In the genomic region with DNA sequence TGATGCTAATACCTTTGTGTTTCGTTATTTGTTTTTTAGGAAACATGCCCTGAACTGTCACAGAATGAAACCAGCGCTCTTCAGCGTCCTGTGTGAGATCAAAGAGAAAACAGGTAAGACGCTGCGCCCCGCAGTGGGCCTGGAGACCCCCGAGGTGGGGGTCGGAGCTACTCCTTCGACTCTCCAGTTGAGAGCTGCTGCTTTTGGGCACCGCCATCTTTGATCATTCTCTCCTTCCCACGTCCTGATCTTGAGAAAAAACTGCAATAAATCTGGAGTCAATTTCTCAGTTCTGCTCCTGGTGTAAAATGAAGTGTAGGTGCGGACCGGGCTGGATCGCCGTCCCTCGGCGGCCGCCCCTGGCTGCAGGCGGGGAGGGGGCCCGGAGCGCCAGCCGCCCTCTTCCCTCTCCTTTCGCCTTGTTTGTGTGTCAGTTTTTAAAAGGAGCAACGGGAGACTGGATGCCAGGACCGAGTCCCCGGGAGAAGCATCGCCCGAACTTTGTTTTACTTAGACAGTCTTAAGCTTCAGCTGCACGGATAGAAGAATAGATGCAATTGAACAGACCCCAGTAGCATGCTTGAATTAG, we compare ENCODE assay signal across 8 cellular contexts. TPM values are rescaled to one million over a fixed set of nuclear protein-coding genes. Genes with fewer than 3 reads are reported as not detected.
DNase-seq lines count a peak whose midpoint lies in the region; ATAC-seq, FAIRE-seq and TF ChIP-seq lines count a peak whose summit lies in the region.

No MANE protein-coding gene starts in this region.

- ATAC-seq in HepG2 (no peak), HG03039 (IDR thresholded peaks at IDR 0.05; ENCODE audit: unreplicated experiment) (no peak), HG03520 (IDR thresholded peaks at IDR 0.05; ENCODE audit: unreplicated experiment) (no peak)

- H3K27me3 Mint-ChIP-seq in CD14-positive monocyte (ENCODE audit: low read depth in 3 of 3) (peaks cover 0 to 1% (median 0%) of the 10 kb centered on the region in 3 donors), MCF 10A (ENCODE audit: insufficient read depth, unreplicated experiment) (no peaks in the 10 kb centered on the region)

- CTCF ChIA-PET in MCF 10A (lab: Yijun Ruan, JAX) (interaction anchor here (0.6 to 1.1 kb wide), 4 partner anchors 17 to 650 kb away, joined by 3 to 5 read pairs (median 4); no protein-coding TSS in a partner anchor), HepG2 (lab: Yijun Ruan, JAX; ENCODE audit: low intra/inter-chr PET ratio, low total read pairs) (no interaction called here)

- H3K36me3 ChIP-seq in HUES64 (ENCODE audit: insufficient read depth, low read length) (peaks cover 17% of the 10 kb centered on the region), HepG2 (replicated peaks in 1 of 2; ENCODE audit: control insufficient read depth in 1 of 2, insufficient read depth in 2 of 2, low read length in 2 of 2) (no peaks in the 10 kb centered on the region), thymus (ENCODE audit: control insufficient read depth, insufficient read depth) (no peaks in the 10 kb centered on the region)

- TF ChIP-seq EP300 in HepG2 (IDR thresholded peaks at IDR 0.05; ENCODE audit: low read depth in 2 of 2, low read length in 2 of 2) (no peak), HepG2 (CRISPR knock-in tag; IDR thresholded peaks at IDR 0.05; ENCODE audit: borderline replicate concordance) (no peak)

- H3K4me3 Mint-ChIP-seq in CD14-positive monocyte (peak overlapping the region; percentile 97 to 99), MCF 10A (ENCODE audit: unreplicated experiment) (peak overlapping the region; percentile 84)

- H3K27ac Mint-ChIP-seq in CD14-positive monocyte (peak overlapping the region in 6 of 7 donors; percentile 60 to 90 (median 78)), MCF 10A (ENCODE audit: low read depth, unreplicated experiment) (peak overlapping the region; percentile 80)

- H4K20me1 ChIP-seq in HepG2 (ENCODE audit: insufficient read depth, low read length), result no peaks in the 10 kb centered on the region

- H3K9me3 Mint-ChIP-seq in CD14-positive monocyte, result no peaks in the 10 kb centered on the region
- H3K9me3 Mint-ChIP-seq in MCF 10A (ENCODE audit: unreplicated experiment), result no peaks in the 10 kb centered on the region

- H3K4me3 ChIP-seq in HUES64 (ENCODE audit: low read length) (peak overlapping the region; percentile 91), HepG2 (replicated peaks in 1 of 3; ENCODE audit: insufficient read depth in 1 of 3, low read depth in 2 of 3, low read length in 3 of 3) (peak overlapping the region; percentile 69 to 85 (median 82)), thymus (ENCODE audit: low read length) (peak overlapping the region; percentile 87)

- POLR2A ChIA-PET in MCF 10A (lab: Yijun Ruan, JAX), result interaction anchor here (0.8 to 3.9 kb wide), 12 partner anchors 8 to 183 kb away, joined by 3 to 31 read pairs (median 4); a partner anchor contains a TSS
- POLR2A ChIA-PET in HepG2 (lab: Yijun Ruan, JAX), result interaction anchor here (1.1 kb wide), 1 partner anchor 42 kb away, joined by 3 read pairs; a partner anchor contains a TSS

- H2AFZ ChIP-seq in HepG2 (ENCODE audit: low read length), result no peak overlapping the region

- TF ChIP-seq CTCF in CD14-positive monocyte (IDR thresholded peaks at IDR 0.05) (no peak), MCF 10A (IDR thresholded peaks at IDR 0.05; ENCODE audit: unreplicated experiment) (no peak), HepG2 (CRISPR knock-in tag; IDR thresholded peaks at IDR 0.05) (no peak)

- H3K9me3 ChIP-seq in HUES64 (ENCODE audit: insufficient read depth, low read depth, low read length) (no peaks in the 10 kb centered on the region), HepG2 (ENCODE audit: low read length) (no peaks in the 10 kb centered on the region), thymus (ENCODE audit: control insufficient read depth) (no peaks in the 10 kb centered on the region)

- TF ChIP-seq RAD21 in HepG2 (CRISPR knock-in tag; IDR thresholded peaks at IDR 0.05), result no peak

- peaks cover 54% of the 10 kb centered on the region for H3K4me1 ChIP-seq in HUES64 (ENCODE audit: insufficient read depth, low read length)
- H3K4me1 ChIP-seq in HepG2 (ENCODE audit: insufficient read depth, low read length), result peaks cover 47% of the 10 kb centered on the region
- peaks cover 2% of the 10 kb centered on the region for H3K4me1 ChIP-seq in thymus (ENCODE audit: control insufficient read depth, insufficient read depth, low read length)

- H3K4me1 Mint-ChIP-seq in CD14-positive monocyte (peaks cover 36% of the 10 kb centered on the region), MCF 10A (ENCODE audit: insufficient read depth, unreplicated experiment) (peaks cover 34% of the 10 kb centered on the region)

- H3K36me3 Mint-ChIP-seq in CD14-positive monocyte, result peaks cover 13% of the 10 kb centered on the region in 2 donors
- no peaks in the 10 kb centered on the region for H3K36me3 Mint-ChIP-seq in MCF 10A (ENCODE audit: insufficient read depth, unreplicated experiment)

- FAIRE-seq in HepG2 (lab: Jason Lieb, UNC), result no peak

- intact Hi-C loops in CD14-positive monocyte (cut with micrococcal nuclease) (loop anchor here (5.0 to 10.0 kb wide), 7 partner anchors 36 to 194 kb away; a partner anchor contains a TSS), MCF 10A (cut with micrococcal nuclease) (loop anchor here (5.0 to 10.0 kb wide), 5 partner anchors 46 to 746 kb away; no protein-coding TSS in a partner anchor), HepG2 (cut with micrococcal nuclease; ENCODE audit: unreplicated experiment) (loop anchor here (5.0 kb wide), 2 partner anchors 41 to 139 kb away; a partner anchor contains a TSS)

- H3K9ac ChIP-seq in HUES64 (ENCODE audit: low read depth, low read length), result peak overlapping the region; percentile 75; the same call in 1 of the 2 replicates
- H3K9ac ChIP-seq in HepG2 (ENCODE audit: insufficient read depth, low read depth, low read length), result peak overlapping the region; percentile 58; the same call in 1 of the 2 replicates

- in situ Hi-C loops in HepG2 (cut with HindIII; ENCODE audit: extremely low pct_ligation_motif_present, low pct_unique_long_range_greater_than_20kb), result no loop called here

- H3K27me3 ChIP-seq in HUES64 (ENCODE audit: insufficient read depth, low read length), result peaks cover 6% of the 10 kb centered on the region; the same call in 1 of the 2 replicates
- 0 out of 5 replicates have a peak, but pooled peaks cover 0 to 3% of the 10 kb centered on the region in 2 experiments for H3K27me3 ChIP-seq in HepG2 (ENCODE audit: control insufficient read depth in 1 of 2, insufficient read depth in 2 of 2, low read length in 2 of 2)
- H3K27me3 ChIP-seq in thymus (ENCODE audit: control insufficient read depth, insufficient read depth), result no peaks in the 10 kb centered on the region

- DNase-seq in CD14-positive monocyte (ENCODE audit: low spot score) (no peak), MCF 10A (ENCODE audit: unreplicated experiment) (peak; percentile 34), HepG2 (ENCODE audit: low spot score) (no peak)
- no peak for DNase-seq in activated effector memory CD4-positive, alpha-beta T cell treated with anti-CD3 and anti-CD28 coated beads, Interleukin-2, amount 50 U/mL, for 16 hours

- BruUV-seq in MCF 10A (replicated peaks; lab: Mats Ljungman, UMichigan), result no TSS peak
- no TSS peak for BruUV-seq in HepG2 (replicated peaks; lab: Mats Ljungman, UMichigan)

- no peaks in the 10 kb centered on the region for H3K79me2 ChIP-seq in HepG2 (ENCODE audit: insufficient read depth, low read length)

- H3K27ac ChIP-seq in HUES64 (ENCODE audit: low read depth, low read length) (peak overlapping the region; percentile 45; the same call in 1 of the 2 replicates), HepG2 (ENCODE audit: extremely low read length, insufficient read depth, low read length) (no peak overlapping the region), thymus (ENCODE audit: low read depth) (peak overlapping the region; percentile 53)

- under 1% methylated on average over 29 of the region's 29 CpGs for WGBS in HUES64
- 86% methylated on average over 29 of the region's 29 CpGs for WGBS in HepG2 (ENCODE audit: low lambda C conversion rate)
- 25% methylated on average over 29 of the region's 29 CpGs for WGBS in thymus

- peak overlapping the region; percentile 92 for H3K4me2 ChIP-seq in HepG2 (ENCODE audit: low read depth, low read length)

- no peak for TF ChIP-seq POLR2A in HepG2 (IDR thresholded peaks at IDR 0.05; ENCODE audit: insufficient read depth in 1 of 2, low read depth in 2 of 2, low read length in 2 of 2)

RNA-seq across cellular contexts. Expression of a gene that starts 1.4 kb away (rescaled TPM):
- polyA plus RNA-seq in CD14-positive monocyte (1 to 10 TPM; 6.6 to 7.1 TPM), HepG2 (2011; rRNA removed) (4.0 and 6.0 TPM in 2 replicates), thymus (21.4 TPM)
- polyA plus RNA-seq in HUES64 (2013, experiment 1 of 2), result 36.3 TPM
- 42.3 TPM for polyA plus RNA-seq in HUES64 (2013, experiment 2 of 2)
- total RNA-seq in MCF 10A (2022) (17.5 and 21.4 TPM in 2 replicates), HepG2 (2016; rRNA removed; fragmentation: Illumina TruSeq; extraction: Trizol) (9.1 and 11.2 TPM in 2 replicates)
- total RNA-seq in HepG2 (2016; cell fraction: cytosol; rRNA removed; fragmentation: Illumina TruSeq; extraction: Trizol; ENCODE audit: low read depth), result 5.7 and 6.3 TPM in 2 replicates
- total RNA-seq in HepG2 (2016; cell fraction: insoluble cytoplasmic fraction; rRNA removed; fragmentation: Illumina TruSeq; extraction: Trizol), result 9.3 and 12.6 TPM in 2 replicates
- total RNA-seq in HepG2 (2016; cell fraction: membrane; rRNA removed; fragmentation: Illumina TruSeq; extraction: Trizol), result 9.0 and 10.8 TPM in 2 replicates
- total RNA-seq in HepG2 (2016; cell fraction: nucleus; rRNA removed; fragmentation: Illumina TruSeq; extraction: Trizol), result 33.5 and 37.6 TPM in 2 replicates
- 3.6 and 3.8 TPM in 2 replicates for polyA plus RNA-seq in HepG2 (2011; cell fraction: cytosol; rRNA removed)
- 2.9 and 3.4 TPM in 2 replicates for polyA plus RNA-seq in HepG2 (2011; cell fraction: nucleus; rRNA removed)
- 3.7 and 4.6 TPM in 2 replicates for polyA plus RNA-seq in HepG2 (2012)
- 4.4 and 6.4 TPM in 2 replicates for polyA plus RNA-seq in HepG2 (2016; cell fraction: cytosol; fragmentation: Illumina TruSeq; extraction: Trizol; ENCODE audit: low read depth)
- 12.2 and 14.4 TPM in 2 replicates for polyA plus RNA-seq in HepG2 (2016; cell fraction: insoluble cytoplasmic fraction; fragmentation: Illumina TruSeq; extraction: Trizol; ENCODE audit: low read depth)
- 10.9 and 12.0 TPM in 2 replicates for polyA plus RNA-seq in HepG2 (2016; cell fraction: membrane; fragmentation: Illumina TruSeq; extraction: Trizol; ENCODE audit: low read depth)
- 13.5 and 14.5 TPM in 2 replicates for polyA plus RNA-seq in HepG2 (2016; cell fraction: nucleus; fragmentation: Illumina TruSeq; extraction: Trizol; ENCODE audit: insufficient read depth, low read depth)
- 13.3 and 40.9 TPM in 2 replicates for polyA minus RNA-seq in HepG2 (2011; rRNA and poly(A)+ RNA removed; ENCODE audit: low replicate concordance)
- 2.7 and 4.6 TPM in 2 replicates for polyA minus RNA-seq in HepG2 (2011; cell fraction: cytosol; rRNA and poly(A)+ RNA removed)
- polyA minus RNA-seq in HepG2 (2011; cell fraction: nucleus; rRNA and poly(A)+ RNA removed), result 36.1 and 42.9 TPM in 2 replicates

RNA-seq across cellular contexts. Expression of a gene that starts 41.6 kb away (rescaled TPM):
- polyA plus RNA-seq in CD14-positive monocyte (10 to 100 TPM; 39.9 to 44.1 TPM), HepG2 (2011; rRNA removed) (38.3 and 45.0 TPM in 2 replicates), thymus (40.3 TPM)
- 69.4 TPM for polyA plus RNA-seq in HUES64 (2013, experiment 1 of 2)
- polyA plus RNA-seq in HUES64 (2013, experiment 2 of 2), result 69.2 TPM
- total RNA-seq in MCF 10A (2022) (74.9 and 111 TPM in 2 replicates), HepG2 (2016; rRNA removed; fragmentation: Illumina TruSeq; extraction: Trizol) (63.3 and 64.3 TPM in 2 replicates)
- 73.6 and 79.6 TPM in 2 replicates for total RNA-seq in HepG2 (2016; cell fraction: cytosol; rRNA removed; fragmentation: Illumina TruSeq; extraction: Trizol; ENCODE audit: low read depth)
- total RNA-seq in HepG2 (2016; cell fraction: insoluble cytoplasmic fraction; rRNA removed; fragmentation: Illumina TruSeq; extraction: Trizol), result 50.8 and 66.4 TPM in 2 replicates
- total RNA-seq in HepG2 (2016; cell fraction: membrane; rRNA removed; fragmentation: Illumina TruSeq; extraction: Trizol), result 151 and 154 TPM in 2 replicates
- total RNA-seq in HepG2 (2016; cell fraction: nucleus; rRNA removed; fragmentation: Illumina TruSeq; extraction: Trizol), result 40.3 and 49.7 TPM in 2 replicates
- polyA plus RNA-seq in HepG2 (2011; cell fraction: cytosol; rRNA removed), result 31.1 and 37.8 TPM in 2 replicates
- 19.1 and 22.9 TPM in 2 replicates for polyA plus RNA-seq in HepG2 (2011; cell fraction: nucleus; rRNA removed)
- 23.3 and 24.3 TPM in 2 replicates for polyA plus RNA-seq in HepG2 (2012)
- polyA plus RNA-seq in HepG2 (2016; cell fraction: cytosol; fragmentation: Illumina TruSeq; extraction: Trizol; ENCODE audit: low read depth), result 152 and 156 TPM in 2 replicates
- 64.7 and 77.0 TPM in 2 replicates for polyA plus RNA-seq in HepG2 (2016; cell fraction: insoluble cytoplasmic fraction; fragmentation: Illumina TruSeq; extraction: Trizol; ENCODE audit: low read depth)
- 215 and 223 TPM in 2 replicates for polyA plus RNA-seq in HepG2 (2016; cell fraction: membrane; fragmentation: Illumina TruSeq; extraction: Trizol; ENCODE audit: low read depth)
- polyA plus RNA-seq in HepG2 (2016; cell fraction: nucleus; fragmentation: Illumina TruSeq; extraction: Trizol; ENCODE audit: insufficient read depth, low read depth), result 63.9 and 70.8 TPM in 2 replicates
- polyA minus RNA-seq in HepG2 (2011; rRNA and poly(A)+ RNA removed; ENCODE audit: low replicate concordance), result 42.8 and 148 TPM in 2 replicates
- polyA minus RNA-seq in HepG2 (2011; cell fraction: cytosol; rRNA and poly(A)+ RNA removed), result 8.1 and 12.7 TPM in 2 replicates
- polyA minus RNA-seq in HepG2 (2011; cell fraction: nucleus; rRNA and poly(A)+ RNA removed), result 39.3 and 49.2 TPM in 2 replicates
